Comparison of ENCODE assay signal across 25 cellular contexts in genomic region chr20:10387686-10388085, GRCh38.
"Had no signal": no experiment of that assay in that cellular context is flagged by ENCODE, and none has a peak within 500 bp of the region (broad histone marks: within the 10 kb centered on the region; RNA-seq: fewer than 3 reads in every experiment).

No MANE protein-coding gene starts in this region.

- H2AFZ ChIP-seq: parathyroid adenoma had no signal

- H3K27ac Mint-ChIP-seq: immature natural killer cell; memory B cell; natural killer cell; neural progenitor cell; stimulated activated effector memory CD8-positive, alpha-beta T cell treated with anti-CD3 and anti-CD28 coated beads, Interleukin-12 subunit alpha, Interleukin-12 subunit beta, amount 100 ng/mL, for 72 hours; stimulated activated naive CD8-positive, alpha-beta T cell treated with anti-CD3 and anti-CD28 coated beads, Interleukin-15, Interleukin-2, amounts not matched to agents 100 ng/mL and 50 ng/mL, for 24 hours had no signal

- DNase-seq: hypothalamus; immature natural killer cell; left ventricle myocardium inferior; natural killer cell; nephron progenitor cell; occipital lobe; psoas muscle; spleen; stimulated activated CD4-positive, alpha-beta T cell treated with anti-CD3 and anti-CD28 coated beads, Interleukin-4, amount 100 ng/mL, for 24 hours; stimulated activated naive CD4-positive, alpha-beta T cell; tibial artery; trophoblast cell; upper lobe of right lung had no signal

- H3K9me3 Mint-ChIP-seq: immature natural killer cell; memory B cell; natural killer cell; stimulated activated effector memory CD8-positive, alpha-beta T cell treated with anti-CD3 and anti-CD28 coated beads, Interleukin-12 subunit alpha, Interleukin-12 subunit beta, amount 100 ng/mL, for 72 hours; stimulated activated naive CD8-positive, alpha-beta T cell treated with anti-CD3 and anti-CD28 coated beads, Interleukin-15, Interleukin-2, amounts not matched to agents 100 ng/mL and 50 ng/mL, for 24 hours had no signal

- H3K4me2 ChIP-seq: neural progenitor cell had no signal

- H3K4me1 Mint-ChIP-seq: immature natural killer cell; memory B cell; natural killer cell; neural progenitor cell; stimulated activated effector memory CD8-positive, alpha-beta T cell treated with anti-CD3 and anti-CD28 coated beads, Interleukin-12 subunit alpha, Interleukin-12 subunit beta, amount 100 ng/mL, for 72 hours had no signal

- H3K4me3 ChIP-seq: left ventricle myocardium inferior, neural progenitor cell, psoas muscle, skin epidermis, spleen, suprapubic skin, thoracic aorta, tibial artery, upper lobe of right lung had no signal

- FAIRE-seq: islet of Langerhans, urothelium cell line had no signal

- H3K4me3 Mint-ChIP-seq: immature natural killer cell; memory B cell; natural killer cell; nephron progenitor cell; neural progenitor cell; stimulated activated effector memory CD8-positive, alpha-beta T cell treated with anti-CD3 and anti-CD28 coated beads, Interleukin-12 subunit alpha, Interleukin-12 subunit beta, amount 100 ng/mL, for 72 hours; stimulated activated naive CD8-positive, alpha-beta T cell treated with anti-CD3 and anti-CD28 coated beads, Interleukin-15, Interleukin-2, amounts not matched to agents 100 ng/mL and 50 ng/mL, for 24 hours had no signal

- H3K36me3 ChIP-seq: left ventricle myocardium inferior, neural progenitor cell, neutrophil, spleen, suprapubic skin, thoracic aorta, tibial artery, upper lobe of right lung had no signal

- H3K9me3 ChIP-seq: neutrophil, psoas muscle, spleen, suprapubic skin, thoracic aorta, tibial artery, upper lobe of right lung had no signal

- H3K36me3 Mint-ChIP-seq: immature natural killer cell; memory B cell; natural killer cell; neural progenitor cell; stimulated activated effector memory CD8-positive, alpha-beta T cell treated with anti-CD3 and anti-CD28 coated beads, Interleukin-12 subunit alpha, Interleukin-12 subunit beta, amount 100 ng/mL, for 72 hours had no signal

- H3K27me3 ChIP-seq: neural progenitor cell, neutrophil, spleen, suprapubic skin, tibial artery, upper lobe of right lung had no signal

- H3K27ac ChIP-seq: left ventricle myocardium inferior, neural progenitor cell, neutrophil, parathyroid adenoma, psoas muscle, skin epidermis, spleen, suprapubic skin, thoracic aorta, tibial artery, upper lobe of right lung had no signal

- ATAC-seq: natural killer cell; psoas muscle; sciatic nerve; stimulated activated effector memory CD8-positive, alpha-beta T cell treated with anti-CD3 and anti-CD28 coated beads, Interleukin-12 subunit alpha, Interleukin-12 subunit beta, amount 100 ng/mL, for 72 hours; upper lobe of right lung had no signal

- H3K27me3 Mint-ChIP-seq: stimulated activated naive CD8-positive, alpha-beta T cell treated with anti-CD3 and anti-CD28 coated beads, Interleukin-15, Interleukin-2, amounts not matched to agents 100 ng/mL and 50 ng/mL, for 24 hours had no signal

- H3K9ac ChIP-seq: neural progenitor cell, parathyroid adenoma had no signal

- H3K4me1 ChIP-seq: left ventricle myocardium inferior, parathyroid adenoma, psoas muscle, spleen, suprapubic skin, tibial artery, upper lobe of right lung had no signal
